In genomic region chr1:160656737-160657476, GRCh38 we compare ENCODE assay signal across 16 cellular contexts. TPM values are rescaled to one million over a fixed set of nuclear protein-coding genes. Genes with fewer than 3 reads are reported as not detected.
DNase-seq lines count a peak whose midpoint lies in the region; ATAC-seq and TF ChIP-seq lines count a peak whose summit lies in the region.
"Had no signal": no experiment of that assay in that cellular context is flagged by ENCODE, and none has a peak within 500 bp of the region (broad histone marks: within the 10 kb centered on the region; RNA-seq: fewer than 3 reads in every experiment).

No MANE protein-coding gene starts in this region.

- H3K4me3 ChIP-seq in mesendoderm (ENCODE audit: low read length), result no peak overlapping the region
- H3K4me3 ChIP-seq in psoas muscle, result no peak overlapping the region
- H3K4me3 ChIP-seq: coronary artery, esophagus squamous epithelium, GM23248 had no signal

- no peak for DNase-seq in activated CD8-positive, alpha-beta memory T cell treated with anti-CD3 and anti-CD28 coated beads, Interleukin-2, amount 10 ng/mL, durations not matched to agents 7 days and 5 days
- DNase-seq in activated CD8-positive, alpha-beta memory T cell treated with anti-CD3 and anti-CD28 coated beads for 24 hours, result no peak
- no peak for DNase-seq in HFFc6
- no peak for DNase-seq in activated CD8-positive, alpha-beta T cell treated with anti-CD3 and anti-CD28 coated beads for 36 hours
- DNase-seq in mesendoderm, result no peak
- DNase-seq in psoas muscle, result no peak
- DNase-seq in SKM-1 treated with dmso at 0.1 percent for 144 hours (lab: John Stamatoyannopoulos, UW; ENCODE audit: unreplicated experiment), result no peak
- DNase-seq: amygdala, esophagus squamous epithelium, GM23248, NCI-H1436 treated with DMSO at 0.1 percent for 48 hours, NCI-H524 treated with DMSO at 0.1 percent for 48 hours, posterior cingulate gyrus had no signal

- no peak overlapping the region for H4K8ac ChIP-seq in mesendoderm (ENCODE audit: low read depth, low read length)

- H3K27me3 Mint-ChIP-seq in activated CD8-positive, alpha-beta memory T cell treated with anti-CD3 and anti-CD28 coated beads, Interleukin-2, amount 10 ng/mL, durations not matched to agents 7 days and 5 days, result no peaks in the 10 kb centered on the region
- peaks cover 9% of the 10 kb centered on the region for H3K27me3 Mint-ChIP-seq in HFFc6 (ENCODE audit: insufficient read depth)
- no peaks in the 10 kb centered on the region for H3K27me3 Mint-ChIP-seq in activated CD8-positive, alpha-beta T cell treated with anti-CD3 and anti-CD28 coated beads for 36 hours

- peak overlapping the region; percentile 49 for H2BK120ac ChIP-seq in mesendoderm (ENCODE audit: low read depth, low read length)

- H3K36me3 ChIP-seq in mesendoderm (ENCODE audit: control insufficient read depth, insufficient read depth, low read length) (no peaks in the 10 kb centered on the region), psoas muscle (ENCODE audit: insufficient read depth in 1 of 2, low read depth in 1 of 2) (no peaks in the 10 kb centered on the region)
- H3K36me3 ChIP-seq: esophagus squamous epithelium had no signal

- no peak overlapping the region for H4K5ac ChIP-seq in mesendoderm (ENCODE audit: low read length)

- ATAC-seq in activated CD8-positive, alpha-beta memory T cell treated with anti-CD3 and anti-CD28 coated beads, Interleukin-2, amount 10 ng/mL, durations not matched to agents 7 days and 5 days, result no peak
- peak; percentile 66 for ATAC-seq in activated CD8-positive, alpha-beta T cell treated with anti-CD3 and anti-CD28 coated beads for 36 hours
- ATAC-seq in psoas muscle (no peak), GM21529 (IDR thresholded peaks at IDR 0.05; ENCODE audit: unreplicated experiment) (no peak)
- ATAC-seq: HepG2 had no signal

- H3K9ac ChIP-seq in mesendoderm (ENCODE audit: low read length), result no peak overlapping the region
- H3K9ac ChIP-seq: GM23248 had no signal

- H3K27ac ChIP-seq in mesendoderm (ENCODE audit: low read depth, low read length) (no peak overlapping the region), psoas muscle (no peak overlapping the region)
- H3K27ac ChIP-seq: coronary artery, GM23248 had no signal

- H3K23ac ChIP-seq in mesendoderm (ENCODE audit: low read length), result no peak overlapping the region

- WGBS in mesendoderm (ENCODE audit: extremely low coverage, insufficient coverage, low lambda C conversion rate), result no CpG with 5 or more reads among the region's 8 CpGs
- 83% methylated on average over 8 of the region's 8 CpGs for WGBS in psoas muscle, 3 donors

- TF ChIP-seq CTCF in HFFc6 (IDR thresholded peaks at IDR 0.05) (no peak), psoas muscle (IDR thresholded peaks at IDR 0.05) (no peak)
- TF ChIP-seq CTCF in activated CD8-positive, alpha-beta T cell treated with anti-CD3 and anti-CD28 coated beads for 36 hours (IDR thresholded peaks at IDR 0.05), result no peak

- POLR2A ChIA-PET in activated CD8-positive, alpha-beta T cell treated with anti-CD3 and anti-CD28 coated beads for 36 hours (lab: Charles Lee), result no interaction called here

- no peaks in the 10 kb centered on the region for H3K9me3 ChIP-seq in psoas muscle
- H3K9me3 ChIP-seq: esophagus squamous epithelium had no signal

- intact Hi-C loops in activated CD8-positive, alpha-beta T cell treated with anti-CD3 and anti-CD28 coated beads for 36 hours (cut with micrococcal nuclease), result no loop called here
- intact Hi-C loops in psoas muscle (cut with DNase I), result no loop called here

- CTCF ChIA-PET in activated CD8-positive, alpha-beta memory T cell treated with anti-CD3 and anti-CD28 coated beads, Interleukin-2, amount 10 ng/mL, durations not matched to agents 7 days and 5 days (lab: Charles Lee), result interaction anchor here (1.2 to 1.8 kb wide), 3 partner anchors 9 to 24 kb away, joined by 3 to 5 read pairs (median 4); no protein-coding TSS in a partner anchor
- CTCF ChIA-PET in activated CD8-positive, alpha-beta T cell treated with anti-CD3 and anti-CD28 coated beads for 36 hours (lab: Charles Lee), result interaction anchor here (1.4 kb wide), 1 partner anchor 44 kb away, joined by 3 read pairs; no protein-coding TSS in a partner anchor

- H3K4me1 ChIP-seq in mesendoderm (ENCODE audit: control insufficient read depth, low read depth, low read length) (peaks cover 15% of the 10 kb centered on the region), psoas muscle (no peaks in the 10 kb centered on the region)
- H3K4me1 ChIP-seq: esophagus squamous epithelium had no signal

- no peaks in the 10 kb centered on the region for H3K79me1 ChIP-seq in mesendoderm (ENCODE audit: low read length)

- H3K27ac Mint-ChIP-seq in activated CD8-positive, alpha-beta memory T cell treated with anti-CD3 and anti-CD28 coated beads, Interleukin-2, amount 10 ng/mL, durations not matched to agents 7 days and 5 days, result peak overlapping the region; percentile 29
- peak overlapping the region; percentile 27; the same call in 1 of the 2 replicates for H3K27ac Mint-ChIP-seq in HFFc6
- H3K27ac Mint-ChIP-seq in activated CD8-positive, alpha-beta T cell treated with anti-CD3 and anti-CD28 coated beads for 36 hours, result peak overlapping the region; percentile 50

- peaks cover 43% of the 10 kb centered on the region for H3K4me1 Mint-ChIP-seq in activated CD8-positive, alpha-beta memory T cell treated with anti-CD3 and anti-CD28 coated beads, Interleukin-2, amount 10 ng/mL, durations not matched to agents 7 days and 5 days
- H3K4me1 Mint-ChIP-seq in HFFc6 (ENCODE audit: low read depth), result peaks cover 19% of the 10 kb centered on the region; the same call in 1 of the 2 replicates
- peaks cover 47% of the 10 kb centered on the region for H3K4me1 Mint-ChIP-seq in activated CD8-positive, alpha-beta T cell treated with anti-CD3 and anti-CD28 coated beads for 36 hours (ENCODE audit: low read depth)

- no peaks in the 10 kb centered on the region for H3K79me2 ChIP-seq in mesendoderm (ENCODE audit: control insufficient read depth, insufficient read depth, low read length)

- H3K4me3 Mint-ChIP-seq in activated CD8-positive, alpha-beta memory T cell treated with anti-CD3 and anti-CD28 coated beads, Interleukin-2, amount 10 ng/mL, durations not matched to agents 7 days and 5 days, result no peak overlapping the region
- H3K4me3 Mint-ChIP-seq in HFFc6, result no peak overlapping the region; the same call in 1 of the 2 replicates
- H3K4me3 Mint-ChIP-seq in activated CD8-positive, alpha-beta T cell treated with anti-CD3 and anti-CD28 coated beads for 36 hours, result no peak overlapping the region

- H3K4ac ChIP-seq in mesendoderm (ENCODE audit: low read depth, low read length), result peak overlapping the region; percentile 59

- H3K4me2 ChIP-seq in mesendoderm (ENCODE audit: low read length), result no peak overlapping the region

- H3K18ac ChIP-seq in mesendoderm (ENCODE audit: low read length), result peak overlapping the region; percentile 64

- H2BK5ac ChIP-seq in mesendoderm (ENCODE audit: low read length), result no peak overlapping the region

- H2AK5ac ChIP-seq in mesendoderm (ENCODE audit: low read length), result no peak overlapping the region

- H3K27me3 ChIP-seq in mesendoderm (ENCODE audit: insufficient read depth, low read length, poor library complexity), result no peaks in the 10 kb centered on the region
- no peaks in the 10 kb centered on the region for H3K27me3 ChIP-seq in psoas muscle (ENCODE audit: insufficient read depth in 3 of 3, low read length in 2 of 3)
- H3K27me3 ChIP-seq: esophagus squamous epithelium had no signal

- H3K36me3 Mint-ChIP-seq in activated CD8-positive, alpha-beta memory T cell treated with anti-CD3 and anti-CD28 coated beads, Interleukin-2, amount 10 ng/mL, durations not matched to agents 7 days and 5 days, result peaks cover 23% of the 10 kb centered on the region
- no peaks in the 10 kb centered on the region for H3K36me3 Mint-ChIP-seq in HFFc6 (ENCODE audit: low read depth)
- H3K36me3 Mint-ChIP-seq in activated CD8-positive, alpha-beta T cell treated with anti-CD3 and anti-CD28 coated beads for 36 hours (ENCODE audit: low read depth), result peaks cover 9% of the 10 kb centered on the region

- peaks cover 8% of the 10 kb centered on the region for H3K9me3 Mint-ChIP-seq in activated CD8-positive, alpha-beta memory T cell treated with anti-CD3 and anti-CD28 coated beads, Interleukin-2, amount 10 ng/mL, durations not matched to agents 7 days and 5 days (ENCODE audit: low read depth)
- no peaks in the 10 kb centered on the region for H3K9me3 Mint-ChIP-seq in HFFc6
- H3K9me3 Mint-ChIP-seq in activated CD8-positive, alpha-beta T cell treated with anti-CD3 and anti-CD28 coated beads for 36 hours, result peaks cover 10% of the 10 kb centered on the region

- no peak overlapping the region for H2BK15ac ChIP-seq in mesendoderm (replicated peaks; ENCODE audit: low read depth)

- peak overlapping the region; percentile 10 for H3K56ac ChIP-seq in mesendoderm (ENCODE audit: low read length)

RNA-seq across cellular contexts. Expression of gene SLAMF1, which starts 10.1 kb away (rescaled TPM):
- 100 to 1,000 TPM in 1 of 2 experiments, 10 to 100 TPM in 1; 59.3 to 105 TPM for total RNA-seq in activated CD8-positive, alpha-beta memory T cell treated with anti-CD3 and anti-CD28 coated beads, Interleukin-2, amount 10 ng/mL, durations not matched to agents 7 days and 5 days
- total RNA-seq in HFFc6 (2021; fragmentation: NEBNext Ultra II Directional; extraction: Animal tissue kit (Norgen Biotek cat#: 25700)), result not detected
- total RNA-seq in activated CD8-positive, alpha-beta T cell treated with anti-CD3 and anti-CD28 coated beads for 36 hours, result 10 to 100 TPM; 65.9 to 67.8 TPM
- 0.10 TPM for polyA plus RNA-seq in mesendoderm (2013, experiment 1 of 2)
- polyA plus RNA-seq in mesendoderm (2013, experiment 2 of 2), result 0.11 TPM
- total RNA-seq in psoas muscle, result under 1 TPM; 0.06 to 0.27 (median 0.10) TPM
- under 1 TPM; 0.03 to 0.30 (median 0.04) TPM for polyA plus RNA-seq in psoas muscle
- total RNA-seq: GM23248, HepG2 had no signal
- polyA plus RNA-seq: GM23248, HepG2 had no signal

RNA-seq across cellular contexts. Expression of gene CD48, which starts 54.7 kb away (rescaled TPM):
- 100 to 1,000 TPM; 304 to 332 TPM for total RNA-seq in activated CD8-positive, alpha-beta memory T cell treated with anti-CD3 and anti-CD28 coated beads, Interleukin-2, amount 10 ng/mL, durations not matched to agents 7 days and 5 days
- not detected for total RNA-seq in HFFc6 (2021; fragmentation: NEBNext Ultra II Directional; extraction: Animal tissue kit (Norgen Biotek cat#: 25700))
- 100 to 1,000 TPM; 379 to 388 TPM for total RNA-seq in activated CD8-positive, alpha-beta T cell treated with anti-CD3 and anti-CD28 coated beads for 36 hours
- 2.5 TPM for polyA plus RNA-seq in mesendoderm (2013, experiment 1 of 2)
- polyA plus RNA-seq in mesendoderm (2013, experiment 2 of 2), result 2.7 TPM
- 1 to 10 TPM in 2 of 4 donors, under 1 TPM in 2; 0.76 to 1.7 (median 1.1) TPM for total RNA-seq in psoas muscle
- polyA plus RNA-seq in psoas muscle, result under 1 TPM; 0.35 to 1.00 (median 0.91) TPM
- total RNA-seq: GM23248, HepG2 had no signal
- polyA plus RNA-seq: GM23248, HepG2 had no signal

Comparison
In these comparisons a context has a peak if more than half of its experiments do, and no peak if none do; other contexts are left out.
1. RNA of gene SLAMF1, which starts 10.1 kb away (total RNA-seq): 59.3 to 105 TPM in activated CD8-positive, alpha-beta memory T cell treated with anti-CD3 and anti-CD28 coated beads, Interleukin-2, amount 10 ng/mL, durations not matched to agents 7 days and 5 days and 65.9 to 67.8 TPM in activated CD8-positive, alpha-beta T cell treated with anti-CD3 and anti-CD28 coated beads for 36 hours; 0.06 to 0.27 TPM in psoas muscle and not detected in HFFc6; every median in the first group is over 10 times any median in the second.
2. RNA of gene CD48, which starts 54.7 kb away (total RNA-seq): 379 to 388 TPM in activated CD8-positive, alpha-beta T cell treated with anti-CD3 and anti-CD28 coated beads for 36 hours and 304 to 332 TPM in activated CD8-positive, alpha-beta memory T cell treated with anti-CD3 and anti-CD28 coated beads, Interleukin-2, amount 10 ng/mL, durations not matched to agents 7 days and 5 days; 0.76 to 1.7 TPM in psoas muscle and not detected in HFFc6; every median in the first group is over 100 times any median in the second.
3. Peak in every context shown above with its lines, with median percentiles within 50 percentile points of each other: H3K27ac Mint-ChIP-seq.